In genomic region chr15:90001683-90002427, GRCh38 we compare ENCODE assay signal across 8 cellular contexts. TPM values are rescaled to one million over a fixed set of nuclear protein-coding genes. Genes with fewer than 3 reads are reported as not detected.
DNase-seq lines count a peak whose midpoint lies in the region; ATAC-seq and TF ChIP-seq lines count a peak whose summit lies in the region.

No MANE protein-coding gene starts in this region.

- no peaks in the 10 kb centered on the region for H3F3A ChIP-seq in SK-N-SH (replicated peaks; ENCODE audit: insufficient read depth)

- H3K4me3 ChIP-seq in SK-N-SH (ENCODE audit: low read depth in 2 of 2, low read length in 1 of 2) = peak overlapping the region; percentile 54 to 59
- peak overlapping the region; percentile 75 for H3K4me3 ChIP-seq in trophoblast cell (ENCODE audit: low read depth, low read length)
- peak overlapping the region; percentile 90 to 95 for H3K4me3 ChIP-seq in vagina

- H3K27me3 ChIP-seq in SK-N-SH (ENCODE audit: insufficient read depth) (no peaks in the 10 kb centered on the region), trophoblast cell (ENCODE audit: insufficient read depth, low read length) (no peaks in the 10 kb centered on the region), vagina (no peaks in the 10 kb centered on the region)

- CTCF ChIA-PET in SK-N-SH (lab: Yijun Ruan, JAX) = interaction anchor here (1.0 to 1.7 kb wide), 3 partner anchors 18 to 109 kb away, joined by 3 to 4 read pairs (median 3); partner anchors contain the start of gene AP3S2

- DNase-seq in DMS53 (lab: John Stamatoyannopoulos, UW) (peak; percentile 75), DMS53 treated with DMSO at 0.1 percent for 48 hours (lab: John Stamatoyannopoulos, UW; ENCODE audit: unreplicated experiment) (no peak), SK-N-SH (peak; percentile 86), Right ventricle myocardium superior (peak; percentile 74), trophoblast cell (peak; percentile 13 to 53), vagina (ENCODE audit: extremely low spot score in 2 of 2) (no peak)
- DNase-seq in activated naive CD8-positive, alpha-beta T cell treated with anti-CD3 and anti-CD28 coated beads for 36 hours = peak; percentile 70

- peak overlapping the region; percentile 47 for H4K12ac ChIP-seq in trophoblast cell (ENCODE audit: low read depth, low read length)

- H3K27ac ChIP-seq in SK-N-SH (ENCODE audit: low read depth in 2 of 2, low read length in 1 of 2) = peak overlapping the region; percentile 51 to 83; a peak in 3 of 4 replicates
- H3K27ac ChIP-seq in trophoblast cell (ENCODE audit: low read depth, low read length) = peak overlapping the region; percentile 44
- H3K27ac ChIP-seq in vagina = peak overlapping the region; percentile 95

- H2AFZ ChIP-seq in SK-N-SH (ENCODE audit: low read depth) = no peak overlapping the region
- no peak overlapping the region for H2AFZ ChIP-seq in trophoblast cell (ENCODE audit: insufficient read depth, low read length, poor library complexity)

- H3K4me2 ChIP-seq in SK-N-SH (peak overlapping the region; percentile 64; the same call in 1 of the 2 replicates), trophoblast cell (ENCODE audit: low read length) (peak overlapping the region; percentile 76)

- no peaks in the 10 kb centered on the region for H3K9me2 ChIP-seq in SK-N-SH

- peaks cover 57% of the 10 kb centered on the region for H3K4me1 Mint-ChIP-seq in activated naive CD8-positive, alpha-beta T cell treated with anti-CD3 and anti-CD28 coated beads for 36 hours

- H3K36me3 Mint-ChIP-seq in activated naive CD8-positive, alpha-beta T cell treated with anti-CD3 and anti-CD28 coated beads for 36 hours = peaks cover 14% of the 10 kb centered on the region

- H3K18ac ChIP-seq in trophoblast cell (ENCODE audit: low read length) = peak overlapping the region; percentile 66

- H3K14ac ChIP-seq in trophoblast cell (ENCODE audit: low read length) = peak overlapping the region; percentile 55

- H3K9ac ChIP-seq in SK-N-SH = peak overlapping the region; percentile 79
- H3K9ac ChIP-seq in trophoblast cell (ENCODE audit: low read length) = no peak overlapping the region

- TF ChIP-seq EP300 in SK-N-SH (IDR thresholded peaks at IDR 0.05; ENCODE audit: borderline replicate concordance in 1 of 2, low read depth in 1 of 2, low read length in 1 of 2) = no peak

- no peak for TF ChIP-seq CTCF in SK-N-SH (IDR thresholded peaks at IDR 0.05)
- TF ChIP-seq CTCF in vagina (IDR thresholded peaks at IDR 0.05) = no peak

- intact Hi-C loops in Right ventricle myocardium superior (cut with DNase I) (loop anchor here (5.0 kb wide), 1 partner anchor 70 kb away; no protein-coding TSS in a partner anchor), vagina (cut with DNase I) (no loop called here)

- no peak for TF ChIP-seq RAD21 in SK-N-SH (IDR thresholded peaks at IDR 0.05; ENCODE audit: low read length)

- H3K4me1 ChIP-seq in SK-N-SH (ENCODE audit: control insufficient read depth in 1 of 2, insufficient read depth in 2 of 2, low read depth in 1 of 2, low read length in 1 of 2) = peaks cover 16 to 28% of the 10 kb centered on the region in 2 experiments; a peak in 3 of 4 replicates
- peaks cover 33 to 38% of the 10 kb centered on the region in 2 experiments for H3K4me1 ChIP-seq in trophoblast cell (ENCODE audit: control insufficient read depth in 1 of 2, insufficient read depth in 2 of 2, low read length in 2 of 2)
- peaks cover 59% of the 10 kb centered on the region for H3K4me1 ChIP-seq in vagina

- 2% methylated on average over 34 of the region's 89 CpGs for WGBS in SK-N-SH (ENCODE audit: low lambda C conversion rate)
- WGBS in trophoblast cell (ENCODE audit: extremely low coverage, insufficient coverage, insufficient read length) = no CpG with 5 or more reads among the region's 89 CpGs

- H4K8ac ChIP-seq in trophoblast cell (ENCODE audit: low read depth, low read length) = peak overlapping the region; percentile 61

- peak overlapping the region; percentile 85 for H3K4me3 Mint-ChIP-seq in activated naive CD8-positive, alpha-beta T cell treated with anti-CD3 and anti-CD28 coated beads for 36 hours

- H3K79me2 ChIP-seq in SK-N-SH (ENCODE audit: insufficient read depth) (peaks cover 40% of the 10 kb centered on the region), trophoblast cell (ENCODE audit: control insufficient read depth, insufficient read depth, low read length, poor library complexity) (peaks cover 13% of the 10 kb centered on the region)

- POLR2A ChIA-PET in SK-N-SH (lab: Yijun Ruan, JAX) = interaction anchor here (0.6 kb wide), 2 partner anchors 15 to 36 kb away, joined by 3 to 5 read pairs; no protein-coding TSS in a partner anchor

- peaks cover 28% of the 10 kb centered on the region for H3K79me1 ChIP-seq in trophoblast cell (ENCODE audit: low read length)

- H2BK5ac ChIP-seq in trophoblast cell (ENCODE audit: low read depth, low read length, poor library complexity) = peak overlapping the region; percentile 57

- H4K91ac ChIP-seq in trophoblast cell (ENCODE audit: low read depth, low read length) = peak overlapping the region; percentile 80

- H2BK120ac ChIP-seq in trophoblast cell (ENCODE audit: insufficient read depth, low read length, poor library complexity) = peak overlapping the region; percentile 55

- H3K9me3 Mint-ChIP-seq in activated naive CD8-positive, alpha-beta T cell treated with anti-CD3 and anti-CD28 coated beads for 36 hours = no peaks in the 10 kb centered on the region

- ATAC-seq in HG03342 (IDR thresholded peaks at IDR 0.05; ENCODE audit: unreplicated experiment) (peak; percentile 40), Right ventricle myocardium superior (ENCODE audit: poor library complexity) (peak; percentile 42)

- peak overlapping the region; percentile 90 for H3K27ac Mint-ChIP-seq in activated naive CD8-positive, alpha-beta T cell treated with anti-CD3 and anti-CD28 coated beads for 36 hours

- H3K4ac ChIP-seq in trophoblast cell (ENCODE audit: low read depth, low read length) = peak overlapping the region; percentile 16

- H2AK5ac ChIP-seq in trophoblast cell (ENCODE audit: low read length) = no peak overlapping the region

- H3K36me3 ChIP-seq in SK-N-SH (replicated peaks in 1 of 2; ENCODE audit: control insufficient read depth in 1 of 2, insufficient read depth in 2 of 2, low read length in 1 of 2) (no peaks in the 10 kb centered on the region), trophoblast cell (ENCODE audit: control insufficient read depth in 1 of 2, insufficient read depth in 2 of 2, low read length in 2 of 2) (no peaks in the 10 kb centered on the region), vagina (no peaks in the 10 kb centered on the region)

- no peak overlapping the region for H3K23ac ChIP-seq in trophoblast cell (ENCODE audit: low read length)

- no peak overlapping the region for H2BK12ac ChIP-seq in trophoblast cell (ENCODE audit: low read length)

- no peaks in the 10 kb centered on the region for H4K20me1 ChIP-seq in SK-N-SH (ENCODE audit: insufficient read depth)

- H3K27me3 Mint-ChIP-seq in activated naive CD8-positive, alpha-beta T cell treated with anti-CD3 and anti-CD28 coated beads for 36 hours = no peaks in the 10 kb centered on the region

- peak in 1 of 2 donors; percentile 28 for TF ChIP-seq POLR2A in vagina (IDR thresholded peaks at IDR 0.05)

- H3K9me3 ChIP-seq in SK-N-SH (no peaks in the 10 kb centered on the region), trophoblast cell (ENCODE audit: insufficient read depth, low read depth, low read length) (no peaks in the 10 kb centered on the region), vagina (no peaks in the 10 kb centered on the region)

TF ChIP-seq in SK-N-SH, 30 proteins besides CTCF, POLR2A, EP300 and RAD21:
- TF ChIP-seq RFX5 (IDR thresholded peaks at IDR 0.05; ENCODE audit: low read length) (no peak), NRF1 (IDR thresholded peaks at IDR 0.05; ENCODE audit: low read depth, low read length) (peak; percentile 34; the same call in 1 of the 2 replicates)

RNA-seq across cellular contexts. Expression of gene ZNF710, which starts 0.7 kb away (rescaled TPM):
- polyA plus RNA-seq in SK-N-SH (2012; rRNA removed) = 2.4 and 2.7 TPM in 2 replicates
- 2.0 and 2.1 TPM in 2 replicates for polyA plus RNA-seq in SK-N-SH (2012; cell fraction: cytosol; rRNA removed)
- 8.4 and 9.2 TPM in 2 replicates for polyA plus RNA-seq in SK-N-SH (2012; cell fraction: nucleus; rRNA removed)
- 10 to 100 TPM; 17.8 to 17.9 TPM for total RNA-seq in activated naive CD8-positive, alpha-beta T cell treated with anti-CD3 and anti-CD28 coated beads for 36 hours
- total RNA-seq in Right ventricle myocardium superior (4.9 TPM), vagina (23.1 TPM)
- 27.6 and 29.8 TPM in 2 replicates for polyA plus RNA-seq in trophoblast cell (2013)

Comparison
In these comparisons a context has a peak if more than half of its experiments do, and no peak if none do; other contexts are left out.
1. DNase-seq: peak in DMS53 (single experiment), SK-N-SH (single experiment), activated naive CD8-positive, alpha-beta T cell treated with anti-CD3 and anti-CD28 coated beads for 36 hours (single experiment), Right ventricle myocardium superior (single experiment) and trophoblast cell (2 of 2); none in DMS53 treated with DMSO at 0.1 percent for 48 hours (single experiment) and vagina (0 of 2).
2. H3K27ac ChIP-seq: peak in every context shown above with its lines; median percentile 95 in vagina; 67 in SK-N-SH; 44 in trophoblast cell.
3. Peak in every context shown above with its lines, with median percentiles within 50 percentile points of each other: H3K4me3 ChIP-seq.